Comparison of ENCODE assay signal across 10 cellular contexts in genomic region chr3:143040264-143040879, GRCh38. TPM values are rescaled to one million over a fixed set of nuclear protein-coding genes. Genes with fewer than 3 reads are reported as not detected.
A peak's percentile ranks its signal among the peaks of the same experiment; 100 is the strongest.
DNase-seq lines count a peak whose midpoint lies in the region; ATAC-seq and TF ChIP-seq lines count a peak whose summit lies in the region.
"Had no signal": no experiment of that assay in that cellular context is flagged by ENCODE, and none has a peak within 500 bp of the region (broad histone marks: within the 10 kb centered on the region; RNA-seq: fewer than 3 reads in every experiment).

No MANE protein-coding gene starts in this region.

- H3K4me1 ChIP-seq in left lung: no peaks in the 10 kb centered on the region

- H3K36me3 Mint-ChIP-seq in CD14-positive monocyte: peaks cover 52 to 63% of the 10 kb centered on the region in 2 donors

- peak overlapping the region in 1 of 7 donors; percentile 7 for H3K27ac Mint-ChIP-seq in CD14-positive monocyte
- H3K27ac Mint-ChIP-seq: activated CD4-positive, alpha-beta memory T cell treated with anti-CD3 and anti-CD28 coated beads, Interleukin-2, amount 10 ng/mL, durations not matched to agents 7 days and 5 days; naive thymus-derived CD4-positive, alpha-beta T cell had no signal

- H3K36me3 ChIP-seq in WERI-Rb-1 (peaks cover 79% of the 10 kb centered on the region), left lung (peaks cover 0 to 72% of the 10 kb centered on the region in 2 donors)

- peaks cover 11% of the 10 kb centered on the region for H3K4me1 Mint-ChIP-seq in CD14-positive monocyte

- H3K9me3 Mint-ChIP-seq in CD14-positive monocyte: no peaks in the 10 kb centered on the region
- H3K9me3 Mint-ChIP-seq: activated CD4-positive, alpha-beta memory T cell treated with anti-CD3 and anti-CD28 coated beads, Interleukin-2, amount 10 ng/mL, durations not matched to agents 7 days and 5 days; naive thymus-derived CD4-positive, alpha-beta T cell had no signal

- ATAC-seq in left lung (peak; percentile 37), HG02798 (IDR thresholded peaks at IDR 0.05; ENCODE audit: poor library complexity, unreplicated experiment) (no peak), HG02852 (IDR thresholded peaks at IDR 0.05; ENCODE audit: unreplicated experiment) (no peak)
- ATAC-seq: naive thymus-derived CD4-positive, alpha-beta T cell had no signal

- H3K27me3 ChIP-seq in WERI-Rb-1 (ENCODE audit: insufficient read depth, low read depth, severe bottlenecking): no peaks in the 10 kb centered on the region
- no peaks in the 10 kb centered on the region for H3K27me3 ChIP-seq in left lung

- H3K9me3 ChIP-seq in WERI-Rb-1 (ENCODE audit: severe bottlenecking): no peaks in the 10 kb centered on the region
- no peaks in the 10 kb centered on the region for H3K9me3 ChIP-seq in left lung

- H3K27me3 Mint-ChIP-seq in CD14-positive monocyte (ENCODE audit: low read depth in 3 of 3): no peaks in the 10 kb centered on the region
- H3K27me3 Mint-ChIP-seq: activated CD4-positive, alpha-beta memory T cell treated with anti-CD3 and anti-CD28 coated beads, Interleukin-2, amount 10 ng/mL, durations not matched to agents 7 days and 5 days; naive thymus-derived CD4-positive, alpha-beta T cell had no signal

- H3K4me3 Mint-ChIP-seq in CD14-positive monocyte: no peak overlapping the region
- H3K4me3 Mint-ChIP-seq: activated CD4-positive, alpha-beta memory T cell treated with anti-CD3 and anti-CD28 coated beads, Interleukin-2, amount 10 ng/mL, durations not matched to agents 7 days and 5 days; naive thymus-derived CD4-positive, alpha-beta T cell had no signal

- DNase-seq in CD14-positive monocyte (ENCODE audit: low spot score) (no peak), WERI-Rb-1 (no peak), left lung (no peak), NCI-H748 (lab: John Stamatoyannopoulos, UW; ENCODE audit: unreplicated experiment) (no peak), NCI-H510A treated with DMSO at 0.1 percent for 48 hours (lab: John Stamatoyannopoulos, UW) (no peak)
- DNase-seq in Jurkat, Clone E6-1 (ENCODE audit: low read depth, low spot score): peak; percentile 11
- DNase-seq: activated CD4-positive, alpha-beta memory T cell treated with anti-CD3 and anti-CD28 coated beads, Interleukin-2, amount 10 ng/mL, durations not matched to agents 7 days and 5 days had no signal

- H3K27ac ChIP-seq in WERI-Rb-1 (no peak overlapping the region), left lung (no peak overlapping the region)

- peak; percentile 65 for TF ChIP-seq CTCF in CD14-positive monocyte (IDR thresholded peaks at IDR 0.05)
- peak; percentile 32; the same call in 1 of the 2 replicates for TF ChIP-seq CTCF in WERI-Rb-1 (IDR thresholded peaks at IDR 0.05; ENCODE audit: low read depth, low read length)
- peak in 1 of 2 donors; percentile 14 for TF ChIP-seq CTCF in left lung (IDR thresholded peaks at IDR 0.05)

- intact Hi-C loops in CD14-positive monocyte (cut with micrococcal nuclease): no loop called here
- intact Hi-C loops in left lung (cut with DNase I): no loop called here

- no peak overlapping the region for H3K4me3 ChIP-seq in Jurkat, Clone E6-1 (ENCODE audit: low read length)
- H3K4me3 ChIP-seq in WERI-Rb-1 (ENCODE audit: low read depth, low read length) (no peak overlapping the region), left lung (no peak overlapping the region)

RNA-seq across cellular contexts. Expression of gene U2SURP, which starts 39.0 kb away (rescaled TPM):
- polyA plus RNA-seq in CD14-positive monocyte: 10 to 100 TPM; 51.4 to 70.4 TPM
- polyA plus RNA-seq in Jurkat, Clone E6-1 (2012; ENCODE audit: insufficient read depth, insufficient read length): 109 TPM
- 10 to 100 TPM; 54.3 to 67.4 TPM for total RNA-seq in left lung
